Comparison of ENCODE assay signal across 1 cellular context in the genomic region with DNA sequence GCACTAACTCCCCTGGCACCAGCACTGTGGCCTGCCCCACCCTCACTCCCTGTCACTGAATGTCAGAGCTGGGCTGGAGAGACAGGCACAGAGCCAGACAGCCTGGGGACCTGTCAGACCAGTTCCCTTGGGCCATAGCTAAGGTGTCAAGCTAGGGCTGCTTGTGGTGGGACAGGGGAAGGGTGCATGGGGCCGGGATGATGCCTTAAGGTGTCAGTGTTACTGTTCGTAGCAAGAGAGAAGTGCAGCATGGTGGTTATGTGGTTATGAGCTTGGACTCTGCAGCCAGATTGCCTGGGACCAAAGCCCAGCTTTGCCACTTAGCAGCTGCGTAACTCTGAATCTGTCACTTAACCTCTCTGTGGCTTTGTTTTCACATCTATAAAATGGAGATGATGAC.
TF ChIP-seq lines count a peak whose summit lies in the region.

No MANE protein-coding gene starts in this region.

TF ChIP-seq in endothelial cell of umbilical vein, 7 proteins besides CTCF, POLR2A, EP300 and RAD21:
- no peak for TF ChIP-seq GATA2 (IDR thresholded peaks at IDR 0.05; ENCODE audit: insufficient read depth, insufficient read length, low read depth, low read length)
- no peak for TF ChIP-seq POLR2AphosphoS5 (IDR thresholded peaks at IDR 0.05; ENCODE audit: insufficient read depth, low read depth, low read length)
- TF ChIP-seq, protein P1, sequence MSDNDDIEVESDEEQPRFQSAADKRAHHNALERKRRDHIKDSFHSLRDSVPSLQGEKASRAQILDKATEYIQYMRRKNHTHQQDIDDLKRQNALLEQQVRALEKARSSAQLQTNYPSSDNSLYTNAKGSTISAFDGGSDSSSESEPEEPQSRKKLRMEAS (IDR thresholded peaks at IDR 0.05; ENCODE audit: insufficient read depth, insufficient read length), result no peak
- TF ChIP-seq FOS (IDR thresholded peaks at IDR 0.05; ENCODE audit: borderline replicate concordance, insufficient read depth, low read length), result no peak
- TF ChIP-seq MYC (IDR thresholded peaks at IDR 0.05; ENCODE audit: low read depth, low read length), result no peak
- no peak for TF ChIP-seq EZH2 (IDR thresholded peaks at IDR 0.05; ENCODE audit: borderline replicate concordance, low read depth, low read length, severe bottlenecking)
- TF ChIP-seq JUN (IDR thresholded peaks at IDR 0.05; ENCODE audit: borderline replicate concordance, insufficient read depth, insufficient read length, low read depth), result no peak
TF ChIP-seq in endothelial cell of umbilical vein: peak in this region for 0.
